Comparison of ENCODE assay signal across 14 cellular contexts in the genomic region with DNA sequence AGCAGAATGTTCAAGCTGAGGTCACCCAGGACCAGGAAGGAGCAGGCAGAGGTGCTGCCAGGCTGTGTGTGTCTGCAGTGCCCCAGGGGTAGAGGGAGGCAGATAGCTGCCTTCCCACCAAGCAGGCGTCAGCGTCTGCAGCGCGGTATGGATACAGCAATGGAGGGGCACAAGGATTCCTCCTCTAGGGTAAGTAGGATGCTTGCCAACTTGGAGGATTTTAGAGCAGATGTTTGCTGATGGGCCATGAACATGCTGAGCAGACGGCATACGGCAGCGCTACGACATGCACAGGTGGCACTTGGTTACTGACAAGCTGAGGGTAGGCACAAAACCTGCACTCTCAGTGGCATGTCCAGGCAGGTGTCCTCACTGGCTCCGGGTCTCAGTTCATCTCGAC.
"Had no signal": no experiment of that assay in that cellular context is flagged by ENCODE, and none has a peak within 500 bp of the region (broad histone marks: within the 10 kb centered on the region; RNA-seq: fewer than 3 reads in every experiment).

No MANE protein-coding gene starts in this region.

- H3K27ac ChIP-seq: breast epithelium, dorsolateral prefrontal cortex, stomach, uterus, VCaP had no signal

- H3K36me3 ChIP-seq: breast epithelium, uterus had no signal

- ATAC-seq: activated CD8-positive, alpha-beta T cell treated with anti-CD3 and anti-CD28 coated beads for 36 hours; activated T-cell treated with anti-CD3 and anti-CD28 coated beads, Interleukin-2, amount 50 U/mL, for 72 hours; left lobe of liver; mucosa of descending colon had no signal

- H3K9me3 Mint-ChIP-seq: activated T-cell treated with anti-CD3 and anti-CD28 coated beads, Interleukin-2, amount 50 U/mL, for 72 hours had no signal

- H3K9me3 ChIP-seq: breast epithelium, mucosa of descending colon, stomach, uterus had no signal

- H3K27me3 ChIP-seq: breast epithelium, dorsolateral prefrontal cortex, stomach, uterus had no signal

- H3K4me3 Mint-ChIP-seq: activated CD8-positive, alpha-beta T cell treated with anti-CD3 and anti-CD28 coated beads for 36 hours; activated T-cell treated with anti-CD3 and anti-CD28 coated beads, Interleukin-2, amount 50 U/mL, for 72 hours; nephron had no signal

- H3K4me1 ChIP-seq: breast epithelium, stomach, uterus had no signal

- DNase-seq: activated CD4-positive, alpha-beta T cell treated with anti-CD3 and anti-CD28 coated beads for 4 hours; activated CD8-positive, alpha-beta memory T cell treated with anti-CD3 and anti-CD28 coated beads, Interleukin-2, amount 50 U/mL, for 4 hours; activated CD8-positive, alpha-beta T cell treated with anti-CD3 and anti-CD28 coated beads for 36 hours; activated naive CD4-positive, alpha-beta T cell; activated T-cell treated with anti-CD3 and anti-CD28 coated beads, Interleukin-2, amount 50 U/mL, for 72 hours; mammary epithelial cell; mucosa of descending colon; stomach had no signal

- H3K27ac Mint-ChIP-seq: activated CD8-positive, alpha-beta T cell treated with anti-CD3 and anti-CD28 coated beads for 36 hours; activated T-cell treated with anti-CD3 and anti-CD28 coated beads, Interleukin-2, amount 50 U/mL, for 72 hours; nephron had no signal

- H3K4me3 ChIP-seq: breast epithelium, dorsolateral prefrontal cortex, mucosa of descending colon, stomach, uterus had no signal
